ENCODE assay signal across 34 cellular contexts in genomic region chr22:47768027-47768426, GRCh38.
"Had no signal": no experiment of that assay in that cellular context is flagged by ENCODE, and none has a peak within 500 bp of the region (broad histone marks: within the 10 kb centered on the region; RNA-seq: fewer than 3 reads in every experiment).

No MANE protein-coding gene starts in this region.

- H3K27me3 ChIP-seq: MG63 had no signal

- H3K4me3 ChIP-seq: MG63 had no signal

- H3K9me3 ChIP-seq: MG63 had no signal

- H3K36me3 ChIP-seq: MG63 had no signal

- DNase-seq: Karpas-422, Kasumi-1, MG63, MM.1S, MV-4-11, NCI-H1048, NCI-H1092, NCI-H1092 treated with DMSO at 0.1 percent for 48 hours, NCI-H1105, NCI-H1105 treated with DMSO at 0.1 percent for 48 hours, NCI-H1417, NCI-H1417 treated with DMSO at 0.1 percent for 48 hours, NCI-H1436, NCI-H1436 treated with DMSO at 0.1 percent for 48 hours, NCI-H146, NCI-H1694, NCI-H1694 treated with DMSO at 0.1 percent for 48 hours, NCI-H187, NCI-H187 treated with DMSO at 0.1 percent for 48 hours, NCI-H1930, NCI-H2029, NCI-H2029 treated with DMSO at 0.1 percent for 48 hours, NCI-H2081, NCI-H2081 treated with DMSO at 0.1 percent for 48 hours, NCI-H2107, NCI-H2171, NCI-H2171 treated with DMSO at 0.1 percent for 48 hours, NCI-H2227 treated with DMSO at 0.1 percent for 48 hours, NCI-H226, NCI-H345, NCI-H446, NCI-H446 treated with DMSO at 0.1 percent for 48 hours, NCI-H510A, NCI-H510A treated with DMSO at 0.1 percent for 48 hours had no signal
